In the genomic region with DNA sequence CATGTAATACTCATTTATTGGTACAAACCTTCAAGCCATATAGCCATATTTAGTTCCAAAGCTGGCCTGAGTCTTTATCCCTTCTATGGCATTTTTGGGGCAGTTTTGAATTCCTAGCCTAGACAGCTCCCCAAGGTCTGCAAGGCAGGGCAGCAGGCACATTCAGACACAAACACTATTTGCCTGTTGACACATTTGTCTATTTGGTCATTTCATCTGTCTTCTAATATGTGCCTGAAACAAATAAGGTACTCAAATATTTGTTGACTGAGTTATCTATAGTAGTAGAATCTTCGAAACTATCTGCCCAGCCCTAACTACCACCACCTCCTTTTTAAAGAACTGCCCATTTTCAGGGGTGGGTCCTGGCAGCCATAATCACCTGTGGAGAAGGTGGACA, we compare ENCODE assay signal across 1 cellular context.
A peak's percentile ranks its signal among the peaks of the same experiment; 100 is the strongest.
TF ChIP-seq lines count a peak whose summit lies in the region.

No MANE protein-coding gene starts in this region.

TF ChIP-seq in HepG2, 621 proteins besides CTCF, POLR2A, EP300 and RAD21:
- TF ChIP-seq FOSL2 (CRISPR knock-in tag; IDR thresholded peaks at IDR 0.05) (no peak), ZNF251 (CRISPR knock-in tag; IDR thresholded peaks at IDR 0.05) (no peak), TBX3 (IDR thresholded peaks at IDR 0.05; ENCODE audit: borderline replicate concordance) (peak; percentile 76; the same call in 1 of the 2 replicates), RERE (CRISPR knock-in tag; IDR thresholded peaks at IDR 0.05; ENCODE audit: low read depth) (peak; percentile 47; the same call in 1 of the 2 replicates), ZBTB38 (CRISPR knock-in tag; IDR thresholded peaks at IDR 0.05) (no peak), ZNF609 (CRISPR knock-in tag; IDR thresholded peaks at IDR 0.05; ENCODE audit: borderline replicate concordance) (peak; percentile 69; the same call in 1 of the 2 replicates), ZNF607 (CRISPR knock-in tag; IDR thresholded peaks at IDR 0.05; ENCODE audit: borderline replicate concordance) (no peak), ZNF678 (CRISPR knock-in tag; IDR thresholded peaks at IDR 0.05) (no peak), HHEX (CRISPR knock-in tag; IDR thresholded peaks at IDR 0.05) (0 out of 2 replicates have a peak, but pooled peaks have one; percentile 55), TBX2 (CRISPR knock-in tag; IDR thresholded peaks at IDR 0.05; ENCODE audit: borderline replicate concordance) (peak; percentile 27; the same call in 1 of the 2 replicates)
- TF ChIP-seq, protein P1, sequence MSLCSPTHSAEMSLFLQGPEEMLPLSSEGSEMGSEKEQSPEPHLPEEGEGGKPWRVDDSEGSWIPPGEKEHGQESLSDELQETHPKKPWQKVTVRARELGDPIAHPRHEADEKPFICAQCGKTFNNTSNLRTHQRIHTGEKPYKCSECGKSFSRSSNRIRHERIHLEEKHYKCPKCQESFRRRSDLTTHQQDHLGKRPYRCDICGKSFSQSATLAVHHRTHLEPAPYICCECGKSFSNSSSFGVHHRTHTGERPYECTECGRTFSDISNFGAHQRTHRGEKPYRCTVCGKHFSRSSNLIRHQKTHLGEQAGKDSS (CRISPR knock-in tag; IDR thresholded peaks at IDR 0.05; ENCODE audit: borderline replicate concordance, low read depth): no peak
- TF ChIP-seq, protein P2, sequence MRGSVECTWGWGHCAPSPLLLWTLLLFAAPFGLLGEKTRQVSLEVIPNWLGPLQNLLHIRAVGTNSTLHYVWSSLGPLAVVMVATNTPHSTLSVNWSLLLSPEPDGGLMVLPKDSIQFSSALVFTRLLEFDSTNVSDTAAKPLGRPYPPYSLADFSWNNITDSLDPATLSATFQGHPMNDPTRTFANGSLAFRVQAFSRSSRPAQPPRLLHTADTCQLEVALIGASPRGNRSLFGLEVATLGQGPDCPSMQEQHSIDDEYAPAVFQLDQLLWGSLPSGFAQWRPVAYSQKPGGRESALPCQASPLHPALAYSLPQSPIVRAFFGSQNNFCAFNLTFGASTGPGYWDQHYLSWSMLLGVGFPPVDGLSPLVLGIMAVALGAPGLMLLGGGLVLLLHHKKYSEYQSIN (CRISPR knock-in tag; IDR thresholded peaks at IDR 0.05; ENCODE audit: borderline replicate concordance): no peak
